Comparison of ENCODE assay signal across 8 cellular contexts in the genomic region with DNA sequence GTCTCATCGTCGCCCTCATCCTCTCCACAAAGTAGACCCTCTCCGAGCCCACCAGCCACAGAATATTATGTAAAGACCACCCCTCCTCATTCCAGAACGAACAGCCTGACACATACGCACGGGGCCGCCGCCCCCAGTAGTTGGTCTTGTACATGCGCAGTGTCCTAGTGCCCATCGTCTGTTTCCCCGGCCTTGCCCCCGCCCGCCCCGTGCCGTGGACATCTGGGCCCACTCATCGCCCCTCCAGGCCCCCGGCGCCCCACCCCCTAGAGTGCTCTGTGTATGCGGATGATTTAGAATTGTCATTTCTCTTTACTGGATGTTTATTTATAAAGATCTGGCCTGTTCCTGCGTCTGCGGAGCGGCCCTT. TPM values are rescaled to one million over a fixed set of nuclear protein-coding genes. Genes with fewer than 3 reads are reported as not detected.
DNase-seq lines count a peak whose midpoint lies in the region; ATAC-seq and TF ChIP-seq lines count a peak whose summit lies in the region.

No MANE protein-coding gene starts in this region.

- H3K9me3 ChIP-seq in mammary epithelial cell (replicated peaks; ENCODE audit: insufficient read depth, low read length) (no peaks in the 10 kb centered on the region), muscle layer of duodenum (ENCODE audit: control insufficient read depth in 1 of 2, low read length in 2 of 2) (no peaks in the 10 kb centered on the region), vagina (no peaks in the 10 kb centered on the region)

- H3K4me2 ChIP-seq in mammary epithelial cell (ENCODE audit: insufficient read depth, low read depth, low read length) = peak overlapping the region; percentile 47

- no peaks in the 10 kb centered on the region for H3K27me3 ChIP-seq in mammary epithelial cell (ENCODE audit: insufficient read depth, low read length)
- no peaks in the 10 kb centered on the region for H3K27me3 ChIP-seq in muscle layer of duodenum (ENCODE audit: low read depth, low read length)
- no peaks in the 10 kb centered on the region for H3K27me3 ChIP-seq in vagina

- peaks cover 4% of the 10 kb centered on the region for H3K36me3 Mint-ChIP-seq in activated naive CD4-positive, alpha-beta T cell treated with anti-CD3 and anti-CD28 coated beads, Interleukin-2, amount 50 U/mL, for 24 hours

- intact Hi-C loops in mammary epithelial cell (cut with micrococcal nuclease) = no loop called here
- intact Hi-C loops in vagina (cut with DNase I) = loop anchor here (10.0 kb wide), 2 partner anchors 265 to 365 kb away; a partner anchor contains a TSS

- H3K9me3 Mint-ChIP-seq in activated naive CD4-positive, alpha-beta T cell treated with anti-CD3 and anti-CD28 coated beads, Interleukin-2, amount 50 U/mL, for 24 hours = no peaks in the 10 kb centered on the region

- WGBS in mammary epithelial cell (ENCODE audit: low coverage, missing lambda C conversion rate) = 48% methylated on average over 6 of the region's 22 CpGs

- H3K4me3 ChIP-seq in mammary epithelial cell (replicated peaks in 1 of 3; ENCODE audit: insufficient read depth in 1 of 3, low read depth in 2 of 3, low read length in 3 of 3) (peak overlapping the region in 1 of 3 experiments; percentile 29), muscle layer of duodenum (ENCODE audit: low read depth in 1 of 2, low read length in 2 of 2) (peak overlapping the region in 1 of 2 donors; percentile 77), vagina (peak overlapping the region; percentile 62 to 72)

- peak overlapping the region; percentile 94 for H3K27ac Mint-ChIP-seq in activated naive CD4-positive, alpha-beta T cell treated with anti-CD3 and anti-CD28 coated beads, Interleukin-2, amount 50 U/mL, for 24 hours

- CTCF ChIA-PET in mammary epithelial cell (lab: Charles Lee; ENCODE audit: low non-redundant PET) = no interaction called here

- H3K4me1 Mint-ChIP-seq in activated naive CD4-positive, alpha-beta T cell treated with anti-CD3 and anti-CD28 coated beads, Interleukin-2, amount 50 U/mL, for 24 hours = peaks cover 59% of the 10 kb centered on the region

- H3K4me1 ChIP-seq in mammary epithelial cell (ENCODE audit: insufficient read depth, low read length) = peaks cover 48% of the 10 kb centered on the region
- peaks cover 31 to 60% of the 10 kb centered on the region in 2 donors for H3K4me1 ChIP-seq in muscle layer of duodenum (ENCODE audit: control insufficient read depth in 1 of 2, insufficient read depth in 2 of 2, low read length in 2 of 2)
- H3K4me1 ChIP-seq in vagina = peaks cover 64% of the 10 kb centered on the region

- H4K20me1 ChIP-seq in mammary epithelial cell (ENCODE audit: insufficient read depth, low read length) = peaks cover 4% of the 10 kb centered on the region

- DNase-seq in activated naive CD4-positive, alpha-beta T cell (lab: John Stamatoyannopoulos, UW) = no peak
- DNase-seq in mammary epithelial cell (no peak), vagina (ENCODE audit: extremely low spot score in 2 of 2) (no peak), DMS79 treated with DMSO at 0.1 percent for 48 hours (lab: John Stamatoyannopoulos, UW) (no peak), NCI-H1092 (lab: John Stamatoyannopoulos, UW) (no peak)

- no peak for TF ChIP-seq POLR2A in vagina (IDR thresholded peaks at IDR 0.05)

- no peaks in the 10 kb centered on the region for H3K27me3 Mint-ChIP-seq in activated naive CD4-positive, alpha-beta T cell treated with anti-CD3 and anti-CD28 coated beads, Interleukin-2, amount 50 U/mL, for 24 hours

- in situ Hi-C loops in mammary epithelial cell (cut with MboI; ENCODE audit: low sequenced_read_pairs in 2 of 2) = no loop called here

- peak overlapping the region; percentile 78 for H3K4me3 Mint-ChIP-seq in activated naive CD4-positive, alpha-beta T cell treated with anti-CD3 and anti-CD28 coated beads, Interleukin-2, amount 50 U/mL, for 24 hours

- TF ChIP-seq CTCF in mammary epithelial cell (conservative IDR thresholded peaks at IDR 0.05 in 1 of 2, IDR thresholded peaks at IDR 0.05 in 1 of 2; ENCODE audit: extremely low read depth in 1 of 2, insufficient read depth in 1 of 2, low read depth in 1 of 2, low read length in 2 of 2) (no peak), vagina (IDR thresholded peaks at IDR 0.05) (no peak)

- H2AFZ ChIP-seq in mammary epithelial cell (ENCODE audit: low read depth, low read length) = no peak overlapping the region

- H3K27ac ChIP-seq in mammary epithelial cell (ENCODE audit: insufficient read depth, low read depth, low read length) (no peak overlapping the region), muscle layer of duodenum (ENCODE audit: low read length) (peak overlapping the region; percentile 23), vagina (peak overlapping the region; percentile 72)

- H3K9ac ChIP-seq in mammary epithelial cell (ENCODE audit: insufficient read depth, low read length) = no peak overlapping the region

- H3K36me3 ChIP-seq in mammary epithelial cell (ENCODE audit: insufficient read depth, low read length) = peaks cover 5% of the 10 kb centered on the region
- peaks cover 0 to 17% of the 10 kb centered on the region in 2 donors for H3K36me3 ChIP-seq in muscle layer of duodenum (ENCODE audit: control insufficient read depth in 1 of 2, insufficient read depth in 2 of 2, low read length in 2 of 2)
- peaks cover 0 to 12% of the 10 kb centered on the region in 2 donors for H3K36me3 ChIP-seq in vagina

- H3K79me2 ChIP-seq in mammary epithelial cell (ENCODE audit: insufficient read depth, low read length) = peaks cover 86% of the 10 kb centered on the region

- dilution Hi-C loops in mammary epithelial cell (cut with HindIII; ENCODE audit: low sequenced_read_pairs) = no loop called here

- BruUV-seq in mammary epithelial cell (replicated peaks; lab: Mats Ljungman, UMichigan) = TSS peak; percentile 11

- ATAC-seq in HG03342 (IDR thresholded peaks at IDR 0.05; ENCODE audit: unreplicated experiment) = no peak

RNA-seq across cellular contexts. Expression of a gene that starts 0.5 kb away (rescaled TPM):
- total RNA-seq in mammary epithelial cell (10 to 100 TPM; 23.5 to 31.9 TPM), vagina (25.5 TPM)
- polyA plus RNA-seq in mammary epithelial cell = 12.2 TPM
- 4.4 TPM for polyA minus RNA-seq in mammary epithelial cell

RNA-seq across cellular contexts. Expression of a gene that starts 5.9 kb away (rescaled TPM):
- total RNA-seq in mammary epithelial cell (100 to 1,000 TPM in 1 of 2 donors, 10 to 100 TPM in 1; 41.5 to 250 TPM), vagina (133 TPM)
- 95.2 TPM for polyA plus RNA-seq in mammary epithelial cell
- 81.4 TPM for polyA minus RNA-seq in mammary epithelial cell

RNA-seq across cellular contexts. Expression of a gene that starts 11.5 kb away (rescaled TPM):
- total RNA-seq in mammary epithelial cell (under 1 TPM in 1 of 2 donors, not detected in 1; 0.33 TPM), vagina (not detected)
- not detected for polyA plus RNA-seq in mammary epithelial cell
- not detected for polyA minus RNA-seq in mammary epithelial cell

RNA-seq across cellular contexts. Expression of a gene that starts 18.1 kb away (rescaled TPM):
- total RNA-seq in mammary epithelial cell (10 to 100 TPM; 28.2 to 33.7 TPM), vagina (29.2 TPM)
- polyA plus RNA-seq in mammary epithelial cell = 22.8 TPM
- polyA minus RNA-seq in mammary epithelial cell = 84.3 TPM

RNA-seq across cellular contexts. Expression of a gene that starts 44.8 kb away (rescaled TPM):
- total RNA-seq in mammary epithelial cell = 10 to 100 TPM; 11.4 to 12.3 TPM
- polyA plus RNA-seq in mammary epithelial cell = 5.6 TPM
- 8.3 TPM for polyA minus RNA-seq in mammary epithelial cell
- 9.6 TPM for total RNA-seq in vagina
